1 cellular context compared by ENCODE assay signal in genomic region chr1:178531897-178532296, GRCh38.
TF ChIP-seq lines count a peak whose summit lies in the region.

No MANE protein-coding gene starts in this region.

TF ChIP-seq in GM23338, 12 proteins besides CTCF, POLR2A, EP300 and RAD21 (continued from another document):
- TF ChIP-seq, protein P1, sequence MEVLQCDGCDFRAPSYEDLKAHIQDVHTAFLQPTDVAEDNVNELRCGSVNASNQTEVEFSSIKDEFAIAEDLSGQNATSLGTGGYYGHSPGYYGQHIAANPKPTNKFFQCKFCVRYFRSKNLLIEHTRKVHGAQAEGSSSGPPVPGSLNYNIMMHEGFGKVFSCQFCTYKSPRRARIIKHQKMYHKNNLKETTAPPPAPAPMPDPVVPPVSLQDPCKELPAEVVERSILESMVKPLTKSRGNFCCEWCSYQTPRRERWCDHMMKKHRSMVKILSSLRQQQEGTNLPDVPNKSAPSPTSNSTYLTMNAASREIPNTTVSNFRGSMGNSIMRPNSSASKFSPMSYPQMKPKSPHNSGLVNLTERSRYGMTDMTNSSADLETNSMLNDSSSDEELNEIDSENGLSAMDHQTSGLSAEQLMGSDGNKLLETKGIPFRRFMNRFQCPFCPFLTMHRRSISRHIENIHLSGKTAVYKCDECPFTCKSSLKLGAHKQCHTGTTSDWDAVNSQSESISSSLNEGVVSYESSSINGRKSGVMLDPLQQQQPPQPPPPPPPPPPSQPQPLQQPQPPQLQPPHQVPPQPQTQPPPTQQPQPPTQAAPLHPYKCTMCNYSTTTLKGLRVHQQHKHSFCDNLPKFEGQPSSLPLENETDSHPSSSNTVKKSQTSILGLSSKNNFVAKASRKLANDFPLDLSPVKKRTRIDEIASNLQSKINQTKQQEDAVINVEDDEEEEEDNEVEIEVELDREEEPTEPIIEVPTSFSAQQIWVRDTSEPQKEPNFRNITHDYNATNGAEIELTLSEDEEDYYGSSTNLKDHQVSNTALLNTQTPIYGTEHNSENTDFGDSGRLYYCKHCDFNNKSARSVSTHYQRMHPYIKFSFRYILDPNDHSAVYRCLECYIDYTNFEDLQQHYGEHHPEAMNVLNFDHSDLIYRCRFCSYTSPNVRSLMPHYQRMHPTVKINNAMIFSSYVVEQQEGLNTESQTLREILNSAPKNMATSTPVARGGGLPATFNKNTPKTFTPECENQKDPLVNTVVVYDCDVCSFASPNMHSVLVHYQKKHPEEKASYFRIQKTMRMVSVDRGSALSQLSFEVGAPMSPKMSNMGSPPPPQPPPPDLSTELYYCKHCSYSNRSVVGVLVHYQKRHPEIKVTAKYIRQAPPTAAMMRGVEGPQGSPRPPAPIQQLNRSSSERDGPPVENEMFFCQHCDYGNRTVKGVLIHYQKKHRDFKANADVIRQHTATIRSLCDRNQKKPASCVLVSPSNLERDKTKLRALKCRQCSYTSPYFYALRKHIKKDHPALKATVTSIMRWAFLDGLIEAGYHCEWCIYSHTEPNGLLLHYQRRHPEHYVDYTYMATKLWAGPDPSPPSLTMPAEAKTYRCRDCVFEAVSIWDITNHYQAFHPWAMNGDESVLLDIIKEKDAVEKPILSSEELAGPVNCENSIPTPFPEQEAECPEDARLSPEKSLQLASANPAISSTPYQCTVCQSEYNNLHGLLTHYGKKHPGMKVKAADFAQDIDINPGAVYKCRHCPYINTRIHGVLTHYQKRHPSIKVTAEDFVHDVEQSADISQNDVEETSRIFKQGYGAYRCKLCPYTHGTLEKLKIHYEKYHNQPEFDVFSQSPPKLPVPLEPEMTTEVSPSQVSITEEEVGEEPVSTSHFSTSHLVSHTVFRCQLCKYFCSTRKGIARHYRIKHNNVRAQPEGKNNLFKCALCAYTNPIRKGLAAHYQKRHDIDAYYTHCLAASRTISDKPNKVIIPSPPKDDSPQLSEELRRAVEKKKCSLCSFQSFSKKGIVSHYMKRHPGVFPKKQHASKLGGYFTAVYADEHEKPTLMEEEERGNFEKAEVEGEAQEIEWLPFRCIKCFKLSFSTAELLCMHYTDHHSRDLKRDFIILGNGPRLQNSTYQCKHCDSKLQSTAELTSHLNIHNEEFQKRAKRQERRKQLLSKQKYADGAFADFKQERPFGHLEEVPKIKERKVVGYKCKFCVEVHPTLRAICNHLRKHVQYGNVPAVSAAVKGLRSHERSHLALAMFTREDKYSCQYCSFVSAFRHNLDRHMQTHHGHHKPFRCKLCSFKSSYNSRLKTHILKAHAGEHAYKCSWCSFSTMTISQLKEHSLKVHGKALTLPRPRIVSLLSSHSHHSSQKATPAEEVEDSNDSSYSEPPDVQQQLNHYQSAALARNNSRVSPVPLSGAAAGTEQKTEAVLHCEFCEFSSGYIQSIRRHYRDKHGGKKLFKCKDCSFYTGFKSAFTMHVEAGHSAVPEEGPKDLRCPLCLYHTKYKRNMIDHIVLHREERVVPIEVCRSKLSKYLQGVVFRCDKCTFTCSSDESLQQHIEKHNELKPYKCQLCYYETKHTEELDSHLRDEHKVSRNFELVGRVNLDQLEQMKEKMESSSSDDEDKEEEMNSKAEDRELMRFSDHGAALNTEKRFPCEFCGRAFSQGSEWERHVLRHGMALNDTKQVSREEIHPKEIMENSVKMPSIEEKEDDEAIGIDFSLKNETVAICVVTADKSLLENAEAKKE (CRISPR knock-in tag; IDR thresholded peaks at IDR 0.05) = no peak
- no peak for TF ChIP-seq EZH2 (IDR thresholded peaks at IDR 0.05; ENCODE audit: low read depth, unreplicated experiment)
- TF ChIP-seq NANOG (IDR thresholded peaks at IDR 0.05; ENCODE audit: borderline replicate concordance) = no peak
- no peak for TF ChIP-seq STAT1 (IDR thresholded peaks at IDR 0.05; ENCODE audit: unreplicated experiment)
